In the genomic region with DNA sequence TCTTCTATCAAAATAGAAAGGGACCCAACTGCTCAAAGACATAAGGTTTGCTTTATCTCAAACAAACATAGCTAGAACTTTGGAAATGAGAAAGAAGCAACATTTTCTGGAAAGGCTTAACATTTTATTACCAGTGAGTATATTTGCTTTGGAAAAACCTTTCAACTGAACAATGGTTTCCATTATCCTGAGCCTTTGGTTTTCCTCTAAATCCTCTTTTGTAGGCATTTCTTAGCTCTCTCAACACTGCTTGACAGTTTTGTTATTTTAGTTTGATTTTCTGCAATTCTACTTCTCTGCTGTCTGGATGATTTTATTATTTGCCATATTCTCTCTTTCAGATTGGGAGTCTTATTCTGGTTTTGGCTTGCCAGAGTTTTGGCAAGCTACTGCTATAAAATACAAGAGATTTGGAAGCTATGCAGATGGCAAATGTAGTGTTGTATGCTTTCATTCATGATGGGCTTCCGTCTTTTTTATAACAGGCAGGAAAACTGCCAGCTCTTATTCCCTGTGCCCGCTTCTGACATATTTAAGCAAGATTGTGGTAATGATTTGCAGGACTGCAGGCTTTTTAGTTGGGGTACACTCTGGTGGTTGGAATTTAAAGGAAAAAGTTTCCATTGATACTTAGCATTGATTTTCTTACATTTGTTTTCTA, we compare ENCODE assay signal across 16 cellular contexts.
"Had no signal": no experiment of that assay in that cellular context is flagged by ENCODE, and none has a peak within 500 bp of the region (broad histone marks: within the 10 kb centered on the region; RNA-seq: fewer than 3 reads in every experiment).

No MANE protein-coding gene starts in this region.

- H3K4me3 ChIP-seq: heart right ventricle, spleen had no signal

- H3K27ac ChIP-seq: brain microvascular endothelial cell, heart right ventricle, spleen had no signal

- DNase-seq: activated CD4-positive, alpha-beta T cell treated with anti-CD3 and anti-CD28 coated beads, Interleukin-2, amount 50 U/mL, for 4 hours; activated CD4-positive, CD25-positive, alpha-beta regulatory T cell treated with anti-CD3 and anti-CD28 coated beads, Interleukin-2, amount 50 U/mL, for 72 hours; activated CD8-positive, alpha-beta memory T cell treated with anti-CD3 and anti-CD28 coated beads, Interleukin-2, amount 10 ng/mL, durations not matched to agents 7 days and 5 days; activated effector memory CD4-positive, alpha-beta T cell treated with anti-CD3 and anti-CD28 coated beads, Interleukin-2, amount 50 U/mL, for 16 hours; activated T-cell treated with anti-CD3 and anti-CD28 coated beads, Interleukin-2, amount 50 U/mL, for 24 hours; amniotic stem cell; brain microvascular endothelial cell; heart right ventricle; kidney; posterior cingulate gyrus; spleen; stimulated activated CD4-positive, alpha-beta T cell treated with anti-CD3 and anti-CD28 coated beads, Interleukin-1b, Interleukin-23, amount 100 ng/mL, for 48 hours; SW 1271; trophoblast cell had no signal

- ATAC-seq: activated CD8-positive, alpha-beta memory T cell treated with anti-CD3 and anti-CD28 coated beads, Interleukin-2, amount 10 ng/mL, durations not matched to agents 7 days and 5 days; activated naive CD4-positive, alpha-beta T cell treated with anti-CD3 and anti-CD28 coated beads, Interleukin-2, amount 50 U/mL, for 72 hours; stimulated activated memory B cell treated with anti-CD40 and anti-IgM and Interleukin-4, amounts not matched to agents 10 μg/mL and 1 μg/mL and 100 μg/mL, for 72 hours had no signal

- H3K27me3 ChIP-seq: brain microvascular endothelial cell, heart right ventricle, spleen had no signal

- H3K4me1 ChIP-seq: heart right ventricle, spleen had no signal

- H3K36me3 ChIP-seq: brain microvascular endothelial cell, heart right ventricle, spleen had no signal
